In the genomic region with DNA sequence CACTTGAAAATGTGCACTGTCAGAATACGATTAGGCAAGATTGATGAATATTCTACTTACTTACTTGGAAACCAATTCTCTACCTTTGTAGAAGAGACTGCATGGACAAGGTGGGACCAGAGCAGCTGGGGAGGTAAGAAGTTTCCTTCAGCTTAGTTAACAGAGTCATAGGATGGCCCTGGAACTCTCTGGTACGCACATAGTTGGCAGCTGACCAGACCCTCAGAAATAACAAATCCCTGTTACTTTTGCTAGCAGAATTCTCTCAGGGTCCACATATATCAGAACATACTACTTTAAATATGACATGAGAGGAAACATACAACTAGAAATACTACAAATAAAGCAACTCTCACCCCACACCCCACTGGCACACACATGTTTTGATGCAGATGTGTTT, we compare ENCODE assay signal across 15 cellular contexts. TPM values are rescaled to one million over a fixed set of nuclear protein-coding genes. Genes with fewer than 3 reads are reported as not detected.
DNase-seq lines count a peak whose midpoint lies in the region; ATAC-seq and TF ChIP-seq lines count a peak whose summit lies in the region.
"Had no signal": no experiment of that assay in that cellular context is flagged by ENCODE, and none has a peak within 500 bp of the region (broad histone marks: within the 10 kb centered on the region; RNA-seq: fewer than 3 reads in every experiment).

No MANE protein-coding gene starts in this region.

- no peaks in the 10 kb centered on the region for H3K79me2 ChIP-seq in mammary epithelial cell (ENCODE audit: insufficient read depth, low read length)

- no peak for TF ChIP-seq CTCF in mammary epithelial cell (conservative IDR thresholded peaks at IDR 0.05 in 1 of 2, IDR thresholded peaks at IDR 0.05 in 1 of 2; ENCODE audit: extremely low read depth in 1 of 2, insufficient read depth in 1 of 2, low read depth in 1 of 2, low read length in 2 of 2)

- H2AFZ ChIP-seq in mammary epithelial cell (ENCODE audit: low read depth, low read length): no peak overlapping the region

- CTCF ChIA-PET in activated CD8-positive, alpha-beta memory T cell treated with anti-CD3 and anti-CD28 coated beads, Interleukin-2, amount 10 ng/mL, durations not matched to agents 7 days and 5 days (lab: Charles Lee): interaction anchor here (1.0 to 5.2 kb wide), 5 partner anchors 12 to 117 kb away, joined by 3 to 44 read pairs (median 7); no protein-coding TSS in a partner anchor
- CTCF ChIA-PET in mammary epithelial cell (lab: Charles Lee; ENCODE audit: low non-redundant PET): no interaction called here

- intact Hi-C loops in mammary epithelial cell (cut with micrococcal nuclease): no loop called here
- intact Hi-C loops in left colon (cut with DNase I, micrococcal nuclease): no loop called here

- H3K9me3 ChIP-seq in SJSA1 (replicated peaks) (no peaks in the 10 kb centered on the region; the same call in 1 of the 2 replicates), mammary epithelial cell (replicated peaks; ENCODE audit: insufficient read depth, low read length) (no peaks in the 10 kb centered on the region)
- H3K9me3 ChIP-seq: adrenal gland had no signal

- dilution Hi-C loops in mammary epithelial cell (cut with HindIII; ENCODE audit: low sequenced_read_pairs): loop anchor here (25.0 kb wide), 1 partner anchor 99 kb away; no protein-coding TSS in a partner anchor

- H3K27me3 ChIP-seq in SJSA1 (replicated peaks) (no peaks in the 10 kb centered on the region), mammary epithelial cell (ENCODE audit: insufficient read depth, low read length) (no peaks in the 10 kb centered on the region)
- H3K27me3 ChIP-seq: adrenal gland had no signal

- no peaks in the 10 kb centered on the region for H3K27me3 Mint-ChIP-seq in activated CD8-positive, alpha-beta memory T cell treated with anti-CD3 and anti-CD28 coated beads, Interleukin-2, amount 10 ng/mL, durations not matched to agents 7 days and 5 days
- H3K27me3 Mint-ChIP-seq in natural killer cell treated with Interleukin-12 subunit alpha and Interleukin-12 subunit beta and Interleukin-15 and Interleukin-18, amount 100 ng/mL, for 72 hours: no peaks in the 10 kb centered on the region

- peak overlapping the region; percentile 36 for H3K4me3 Mint-ChIP-seq in activated CD8-positive, alpha-beta memory T cell treated with anti-CD3 and anti-CD28 coated beads, Interleukin-2, amount 10 ng/mL, durations not matched to agents 7 days and 5 days
- H3K4me3 Mint-ChIP-seq in natural killer cell treated with Interleukin-12 subunit alpha and Interleukin-12 subunit beta and Interleukin-15 and Interleukin-18, amount 100 ng/mL, for 72 hours: peak overlapping the region; percentile 67

- H3K4me1 Mint-ChIP-seq in activated CD8-positive, alpha-beta memory T cell treated with anti-CD3 and anti-CD28 coated beads, Interleukin-2, amount 10 ng/mL, durations not matched to agents 7 days and 5 days: peaks cover 38% of the 10 kb centered on the region
- peaks cover 35 to 48% of the 10 kb centered on the region in 2 donors for H3K4me1 Mint-ChIP-seq in natural killer cell treated with Interleukin-12 subunit alpha and Interleukin-12 subunit beta and Interleukin-15 and Interleukin-18, amount 100 ng/mL, for 72 hours (ENCODE audit: low read depth in 2 of 2)

- H3K4me3 ChIP-seq in SJSA1 (no peak overlapping the region), mammary epithelial cell (replicated peaks in 1 of 3; ENCODE audit: insufficient read depth in 1 of 3, low read depth in 2 of 3, low read length in 3 of 3) (no peak overlapping the region)
- H3K4me3 ChIP-seq: adrenal gland, lung had no signal

- in situ Hi-C loops in mammary epithelial cell (cut with MboI; ENCODE audit: low sequenced_read_pairs in 2 of 2): loop anchor here in 1 of 2 donors (10.0 kb wide), 1 partner anchor 254 kb away; no protein-coding TSS in a partner anchor

- H3K4me2 ChIP-seq in mammary epithelial cell (ENCODE audit: insufficient read depth, low read depth, low read length): no peak overlapping the region

- peaks cover 68% of the 10 kb centered on the region for H3K36me3 Mint-ChIP-seq in activated CD8-positive, alpha-beta memory T cell treated with anti-CD3 and anti-CD28 coated beads, Interleukin-2, amount 10 ng/mL, durations not matched to agents 7 days and 5 days
- peaks cover 34% of the 10 kb centered on the region for H3K36me3 Mint-ChIP-seq in natural killer cell treated with Interleukin-12 subunit alpha and Interleukin-12 subunit beta and Interleukin-15 and Interleukin-18, amount 100 ng/mL, for 72 hours

- H3K36me3 ChIP-seq in SJSA1 (no peaks in the 10 kb centered on the region), mammary epithelial cell (ENCODE audit: insufficient read depth, low read length) (no peaks in the 10 kb centered on the region)
- H3K36me3 ChIP-seq: adrenal gland had no signal

- H3K27ac Mint-ChIP-seq in activated CD8-positive, alpha-beta memory T cell treated with anti-CD3 and anti-CD28 coated beads, Interleukin-2, amount 10 ng/mL, durations not matched to agents 7 days and 5 days: peak overlapping the region; percentile 87
- H3K27ac Mint-ChIP-seq in natural killer cell treated with Interleukin-12 subunit alpha and Interleukin-12 subunit beta and Interleukin-15 and Interleukin-18, amount 100 ng/mL, for 72 hours: peak overlapping the region; percentile 66 to 75

- no peak for DNase-seq in activated CD8-positive, alpha-beta memory T cell treated with anti-CD3 and anti-CD28 coated beads, Interleukin-2, amount 10 ng/mL, durations not matched to agents 7 days and 5 days
- no peak for DNase-seq in activated CD8-positive, alpha-beta memory T cell treated with anti-CD3 and anti-CD28 coated beads for 24 hours
- no peak for DNase-seq in SJSA1 (ENCODE audit: low read depth in 1 of 2, low spot score in 2 of 2)
- no peak for DNase-seq in mammary epithelial cell
- no peak for DNase-seq in natural killer cell treated with Interleukin-12 subunit alpha and Interleukin-12 subunit beta and Interleukin-15 and Interleukin-18, amount 100 ng/mL, for 72 hours (ENCODE audit: low spot score)
- DNase-seq in NCI-H1694 treated with DMSO at 0.1 percent for 48 hours (lab: John Stamatoyannopoulos, UW): no peak
- no peak for DNase-seq in left colon
- DNase-seq in RKO (ENCODE audit: low spot score): no peak
- DNase-seq: ACHN; adrenal gland; NCI-H2081 treated with DMSO at 0.1 percent for 48 hours; NCI-H774; stimulated activated naive CD4-positive, alpha-beta T cell had no signal

- H3K9ac ChIP-seq in mammary epithelial cell (ENCODE audit: insufficient read depth, low read length): no peak overlapping the region

- no TSS peak for BruUV-seq in mammary epithelial cell (replicated peaks; lab: Mats Ljungman, UMichigan)

- H4K20me1 ChIP-seq in mammary epithelial cell (ENCODE audit: insufficient read depth, low read length): no peaks in the 10 kb centered on the region

- peaks cover 3% of the 10 kb centered on the region for H3K9me3 Mint-ChIP-seq in activated CD8-positive, alpha-beta memory T cell treated with anti-CD3 and anti-CD28 coated beads, Interleukin-2, amount 10 ng/mL, durations not matched to agents 7 days and 5 days (ENCODE audit: low read depth)
- no peaks in the 10 kb centered on the region for H3K9me3 Mint-ChIP-seq in natural killer cell treated with Interleukin-12 subunit alpha and Interleukin-12 subunit beta and Interleukin-15 and Interleukin-18, amount 100 ng/mL, for 72 hours

- peak; percentile 48 for ATAC-seq in activated CD8-positive, alpha-beta memory T cell treated with anti-CD3 and anti-CD28 coated beads, Interleukin-2, amount 10 ng/mL, durations not matched to agents 7 days and 5 days
- ATAC-seq in natural killer cell treated with Interleukin-12 subunit alpha and Interleukin-12 subunit beta and Interleukin-15 and Interleukin-18, amount 100 ng/mL, for 72 hours: peak in 1 of 2 donors; percentile 24
- ATAC-seq in left colon: no peak
- ATAC-seq: Right ventricle myocardium inferior had no signal

- WGBS in mammary epithelial cell (ENCODE audit: low coverage, missing lambda C conversion rate): 93% methylated on average over 2 of the region's 2 CpGs

- peak overlapping the region; percentile 83 for H3K27ac ChIP-seq in SJSA1
- peak overlapping the region; percentile 56 for H3K27ac ChIP-seq in mammary epithelial cell (ENCODE audit: insufficient read depth, low read depth, low read length)
- H3K27ac ChIP-seq: adrenal gland had no signal

- H3K4me1 ChIP-seq in SJSA1 (replicated peaks): peaks cover 54% of the 10 kb centered on the region
- peaks cover 22% of the 10 kb centered on the region for H3K4me1 ChIP-seq in mammary epithelial cell (ENCODE audit: insufficient read depth, low read length)

RNA-seq across cellular contexts. Expression of gene STAT1, which starts 24.8 kb away (rescaled TPM):
- 100 to 1,000 TPM; 385 to 515 TPM for total RNA-seq in activated CD8-positive, alpha-beta memory T cell treated with anti-CD3 and anti-CD28 coated beads, Interleukin-2, amount 10 ng/mL, durations not matched to agents 7 days and 5 days
- 89.5 and 108 TPM in 2 replicates for total RNA-seq in SJSA1 (2014; rRNA removed; shearing (Covaris generic))
- total RNA-seq in mammary epithelial cell (10 to 100 TPM; 56.2 to 56.5 TPM), left colon (10 to 100 TPM; 54.1 to 91.7 TPM)
- 31.9 TPM for polyA plus RNA-seq in mammary epithelial cell
- polyA minus RNA-seq in mammary epithelial cell: 69.8 TPM
- total RNA-seq in natural killer cell treated with Interleukin-12 subunit alpha and Interleukin-12 subunit beta and Interleukin-15 and Interleukin-18, amount 100 ng/mL, for 72 hours: 100 to 1,000 TPM; 145 to 252 TPM
